Comparison of ENCODE assay signal across 8 cellular contexts in the genomic region with DNA sequence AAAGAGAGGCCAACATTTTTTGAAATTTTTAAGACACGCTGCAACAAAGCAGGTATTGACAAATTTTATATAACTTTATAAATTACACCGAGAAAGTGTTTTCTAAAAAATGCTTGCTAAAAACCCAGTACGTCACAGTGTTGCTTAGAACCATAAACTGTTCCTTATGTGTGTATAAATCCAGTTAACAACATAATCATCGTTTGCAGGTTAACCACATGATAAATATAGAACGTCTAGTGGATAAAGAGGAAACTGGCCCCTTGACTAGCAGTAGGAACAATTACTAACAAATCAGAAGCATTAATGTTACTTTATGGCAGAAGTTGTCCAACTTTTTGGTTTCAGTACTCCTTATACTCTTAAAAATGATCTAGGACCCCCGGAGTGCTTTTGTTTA. TPM values are rescaled to one million over a fixed set of nuclear protein-coding genes. Genes with fewer than 3 reads are reported as not detected.
DNase-seq lines count a peak whose midpoint lies in the region; TF ChIP-seq lines count a peak whose summit lies in the region.

No MANE protein-coding gene starts in this region.

- no peak for TF ChIP-seq CTCF in ascending aorta (IDR thresholded peaks at IDR 0.05)

- H3K9ac ChIP-seq in BLaER1 (peak overlapping the region; percentile 88), Karpas-422 (ENCODE audit: low read length) (peak overlapping the region; percentile 98)

- H3K9me3 ChIP-seq in BLaER1 (peaks cover 5% of the 10 kb centered on the region; the same call in 1 of the 2 replicates), Karpas-422 (ENCODE audit: low read length) (no peaks in the 10 kb centered on the region), ascending aorta (no peaks in the 10 kb centered on the region), mononuclear cell (ENCODE audit: low read depth, low read length) (no peaks in the 10 kb centered on the region)

- H4K20me1 ChIP-seq in BLaER1, result no peaks in the 10 kb centered on the region
- H4K20me1 ChIP-seq in Karpas-422 (ENCODE audit: insufficient read depth, low read depth, low read length), result no peaks in the 10 kb centered on the region

- H3K4me1 ChIP-seq in BLaER1 (peaks cover 21% of the 10 kb centered on the region), Karpas-422 (ENCODE audit: low read length) (peaks cover 30% of the 10 kb centered on the region), ascending aorta (peaks cover 0 to 2% of the 10 kb centered on the region in 2 donors), mononuclear cell (ENCODE audit: insufficient read depth, low read length) (peaks cover 28% of the 10 kb centered on the region)

- peaks cover 26% of the 10 kb centered on the region for H3K79me2 ChIP-seq in Karpas-422 (ENCODE audit: low read length)

- peak; percentile 45 for DNase-seq in Karpas-422
- no peak for DNase-seq in ascending aorta (ENCODE audit: low spot score in 2 of 2)
- DNase-seq in islet precursor cell, result no peak
- DNase-seq in NCI-H1092 treated with DMSO at 0.1 percent for 48 hours (lab: John Stamatoyannopoulos, UW), result no peak
- DNase-seq in iPS-NIHi7 (ENCODE audit: extremely low spot score), result no peak
- DNase-seq in activated CD4-positive, alpha-beta T cell treated with anti-CD3 and anti-CD28 coated beads, Interleukin-2, amount 50 U/mL, for 4 hours, result no peak

- H3K27ac ChIP-seq in BLaER1 (peak overlapping the region; percentile 94), Karpas-422 (ENCODE audit: low read length) (peak overlapping the region; percentile 90), ascending aorta (peak overlapping the region; percentile 94 to 98)

- no peaks in the 10 kb centered on the region for H3K27me3 ChIP-seq in BLaER1
- no peaks in the 10 kb centered on the region for H3K27me3 ChIP-seq in Karpas-422 (ENCODE audit: low read length)
- no peaks in the 10 kb centered on the region for H3K27me3 ChIP-seq in ascending aorta
- no peaks in the 10 kb centered on the region for H3K27me3 ChIP-seq in mononuclear cell (ENCODE audit: insufficient read depth, low read length)

- H3K4me3 ChIP-seq in BLaER1, result peak overlapping the region; percentile 81
- H3K4me3 ChIP-seq in Karpas-422 (ENCODE audit: low read length), result peak overlapping the region; percentile 93
- H3K4me3 ChIP-seq in ascending aorta, result peak overlapping the region; percentile 61 to 78
- peak overlapping the region; percentile 75 for H3K4me3 ChIP-seq in mononuclear cell (ENCODE audit: low read length)

- H3K4me2 ChIP-seq in BLaER1, result peak overlapping the region; percentile 91
- H3K4me2 ChIP-seq in Karpas-422 (ENCODE audit: low read depth, low read length, poor library complexity, severe bottlenecking), result peak overlapping the region; percentile 100

- intact Hi-C loops in ascending aorta (cut with DNase I), result loop anchor here (5.0 to 10.0 kb wide), 2 partner anchors 221 to 1152 kb away; a partner anchor contains a TSS

- H2AFZ ChIP-seq in Karpas-422 (ENCODE audit: low read length), result no peak overlapping the region

- H3K36me3 ChIP-seq in BLaER1 (peaks cover 27% of the 10 kb centered on the region), Karpas-422 (ENCODE audit: insufficient read depth, low read length) (peaks cover 11% of the 10 kb centered on the region; the same call in 1 of the 2 replicates), ascending aorta (no peaks in the 10 kb centered on the region)

- no peaks in the 10 kb centered on the region for H3K9me2 ChIP-seq in Karpas-422 (replicated peaks; ENCODE audit: insufficient read depth, low read length)

RNA-seq across cellular contexts. Expression of a gene that starts 1.2 kb away (rescaled TPM):
- total RNA-seq in Karpas-422 (2014; rRNA removed; shearing (Covaris generic); ENCODE audit: low replicate concordance), result 11.9 and 16.8 TPM in 2 replicates
- 0.64 TPM for total RNA-seq in ascending aorta
- total RNA-seq in mononuclear cell, result 4.4 TPM

RNA-seq across cellular contexts. Expression of a gene that starts 1.3 kb away (rescaled TPM):
- total RNA-seq in Karpas-422 (2014; rRNA removed; shearing (Covaris generic); ENCODE audit: low replicate concordance), result 0.32 TPM in 1 of 2 replicates, not detected in the other
- total RNA-seq in ascending aorta (not detected), mononuclear cell (not detected)
